ENCODE assay signal across 27 cellular contexts in the genomic region with DNA sequence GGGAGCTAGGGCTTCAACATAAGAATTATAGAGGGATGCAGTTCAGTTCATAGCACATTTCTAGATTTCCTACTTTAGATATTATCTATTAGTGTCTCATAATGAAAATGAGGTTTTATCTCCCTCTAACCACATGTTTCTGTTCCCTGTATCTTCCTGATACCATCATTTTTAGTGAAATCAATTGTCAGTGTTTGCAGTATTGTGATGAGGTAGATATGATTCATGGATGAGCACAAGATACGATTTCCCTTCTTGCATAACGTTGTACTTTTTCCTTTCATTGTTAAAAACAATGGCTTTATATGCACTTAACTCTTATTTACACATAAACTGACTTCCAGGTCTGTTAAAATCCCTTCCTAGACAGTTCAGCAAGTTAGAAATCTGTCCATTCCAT.
DNase-seq lines count a peak whose midpoint lies in the region; ATAC-seq, FAIRE-seq and TF ChIP-seq lines count a peak whose summit lies in the region.
"Had no signal": no experiment of that assay in that cellular context is flagged by ENCODE, and none has a peak within 500 bp of the region (broad histone marks: within the 10 kb centered on the region; RNA-seq: fewer than 3 reads in every experiment).

No MANE protein-coding gene starts in this region.

- TF ChIP-seq EP300 in SK-N-SH (IDR thresholded peaks at IDR 0.05; ENCODE audit: borderline replicate concordance in 1 of 2, low read depth in 1 of 2, low read length in 1 of 2): peak in 1 of 2 experiments; percentile 79; a peak in 1 of 4 replicates

- FAIRE-seq in keratinocyte (lab: Jason Lieb, UNC): peak; percentile 56
- FAIRE-seq: A549, G401.6, H54, HepG2 had no signal

- dilution Hi-C loops in keratinocyte (cut with MboI; ENCODE audit: extremely low pct_ligation_motif_present, low sequenced_read_pairs): no loop called here

- H2AFZ ChIP-seq in SK-N-SH (ENCODE audit: low read depth) (no peak overlapping the region), keratinocyte (ENCODE audit: control insufficient read depth, low read length) (no peak overlapping the region)

- H3K4me3 ChIP-seq in SK-N-SH (ENCODE audit: low read depth in 2 of 2, low read length in 1 of 2) (no peak overlapping the region), epithelial cell of esophagus (ENCODE audit: low read length) (no peak overlapping the region), keratinocyte (ENCODE audit: control insufficient read depth in 2 of 3, extremely low read depth in 1 of 3, insufficient read depth in 2 of 3, low read depth in 1 of 3, low read length in 3 of 3) (no peak overlapping the region), aorta (ENCODE audit: low read length in 2 of 2) (no peak overlapping the region)
- H3K4me3 ChIP-seq: A549 had no signal

- no peak overlapping the region for H3K4me2 ChIP-seq in SK-N-SH
- no peak overlapping the region for H3K4me2 ChIP-seq in keratinocyte (ENCODE audit: control insufficient read depth, extremely low read depth, insufficient read depth, low read depth, low read length)
- H3K4me2 ChIP-seq: A549 had no signal

- no peak for TF ChIP-seq RAD21 in SK-N-SH (IDR thresholded peaks at IDR 0.05; ENCODE audit: low read length)

- H3K79me2 ChIP-seq in SK-N-SH (ENCODE audit: insufficient read depth): no peaks in the 10 kb centered on the region
- H3K79me2 ChIP-seq in keratinocyte (ENCODE audit: control insufficient read depth, insufficient read depth, low read length): no peaks in the 10 kb centered on the region

- H3K9me3 ChIP-seq in SK-N-SH (no peaks in the 10 kb centered on the region), keratinocyte (ENCODE audit: control insufficient read depth, low read depth, low read length) (no peaks in the 10 kb centered on the region), aorta (ENCODE audit: control insufficient read depth, low read length) (no peaks in the 10 kb centered on the region)
- H3K9me3 ChIP-seq: A549 had no signal

- no peak for TF ChIP-seq CTCF in SK-N-SH (IDR thresholded peaks at IDR 0.05)
- no peak for TF ChIP-seq CTCF in epithelial cell of esophagus (IDR thresholded peaks at IDR 0.05; ENCODE audit: insufficient read depth, low read depth, low read length, missing control alignments)
- no peak for TF ChIP-seq CTCF in keratinocyte (optimal IDR thresholded peaks at IDR 0.05 in 1 of 3, IDR thresholded peaks at IDR 0.05 in 1 of 3, conservative IDR thresholded peaks at IDR 0.05 in 1 of 3; ENCODE audit: extremely low read depth in 1 of 3, insufficient read depth in 2 of 3, low read length in 3 of 3)

- H3K9me2 ChIP-seq in SK-N-SH: no peaks in the 10 kb centered on the region

- DNase-seq in HCEC 1CT: peak; percentile 13
- no peak for DNase-seq in SK-N-SH
- peak; percentile 78 for DNase-seq in epithelial cell of esophagus (ENCODE audit: low read depth)
- DNase-seq in keratinocyte (ENCODE audit: low read depth, low spot score): no peak
- no peak for DNase-seq in NCI-H1694 (lab: John Stamatoyannopoulos, UW)
- DNase-seq in cortex of kidney (lab: John Stamatoyannopoulos, UW): no peak
- DNase-seq in aorta: no peak
- DNase-seq: C1 segment of cervical spinal cord; CD4-positive, alpha-beta memory T cell; COR-L47; DMS53; Karpas-422; NCI-H1105 treated with DMSO at 0.1 percent for 48 hours; NCI-H146; NCI-H2029; NCI-H446; NCI-H524 treated with DMSO at 0.1 percent for 48 hours; NCI-H774; NK-92 treated with Interleukin-12 subunit alpha and Interleukin-12 subunit beta, amount 100 ng/mL, for 24 hours; PC-3; Right ventricle myocardium superior; SW 1271 had no signal

- H3K36me3 ChIP-seq in SK-N-SH (replicated peaks in 1 of 2; ENCODE audit: control insufficient read depth in 1 of 2, insufficient read depth in 2 of 2, low read length in 1 of 2): no peaks in the 10 kb centered on the region
- H3K36me3 ChIP-seq in keratinocyte (ENCODE audit: control insufficient read depth in 2 of 2, extremely low read depth in 1 of 2, insufficient read depth in 2 of 2, low read length in 2 of 2): no peaks in the 10 kb centered on the region
- H3K36me3 ChIP-seq in aorta (ENCODE audit: control insufficient read depth in 1 of 2, insufficient read depth in 2 of 2, low read length in 1 of 2): no peaks in the 10 kb centered on the region

- CTCF ChIA-PET in SK-N-SH (lab: Yijun Ruan, JAX): interaction anchor here (1.2 to 2.3 kb wide), 7 partner anchors 12 to 249 kb away, joined by 3 to 6 read pairs (median 4); no protein-coding TSS in a partner anchor

- H3K4me1 ChIP-seq in SK-N-SH (ENCODE audit: control insufficient read depth in 1 of 2, insufficient read depth in 2 of 2, low read depth in 1 of 2, low read length in 1 of 2): peaks cover 0 to 23% of the 10 kb centered on the region in 2 experiments; a peak in 1 of 4 replicates
- peaks cover 19% of the 10 kb centered on the region for H3K4me1 ChIP-seq in keratinocyte (ENCODE audit: control insufficient read depth, extremely low read depth, insufficient read depth, low read length)
- H3K4me1 ChIP-seq in aorta (ENCODE audit: control insufficient read depth in 1 of 2, insufficient read depth in 2 of 2, low read length in 2 of 2): no peaks in the 10 kb centered on the region
- H3K4me1 ChIP-seq: A549 had no signal

- WGBS in SK-N-SH (ENCODE audit: low lambda C conversion rate): 2% methylated on average over 2 of the region's 2 CpGs
- 96 to 97% methylated on average over 2 of the region's 2 CpGs for WGBS in aorta, 2 donors

- intact Hi-C loops in aorta (cut with DNase I): no loop called here

- ATAC-seq in GM18868 (IDR thresholded peaks at IDR 0.05; ENCODE audit: unreplicated experiment) (no peak), aorta (ENCODE audit: low FRiP score) (no peak)
- ATAC-seq: A549, HepG2, PC-3 had no signal

- H4K20me1 ChIP-seq in SK-N-SH (ENCODE audit: insufficient read depth) (no peaks in the 10 kb centered on the region), keratinocyte (ENCODE audit: control insufficient read depth, extremely low read depth, insufficient read depth, low read length) (no peaks in the 10 kb centered on the region)

- H3K9ac ChIP-seq in SK-N-SH: no peak overlapping the region
- H3K9ac ChIP-seq in keratinocyte (ENCODE audit: control insufficient read depth, extremely low read depth, insufficient read depth, low read length): no peak overlapping the region

- POLR2A ChIA-PET in SK-N-SH (lab: Yijun Ruan, JAX): no interaction called here

- H3K27ac ChIP-seq in SK-N-SH (ENCODE audit: low read depth in 2 of 2, low read length in 1 of 2): no peak overlapping the region
- peak overlapping the region; percentile 34 for H3K27ac ChIP-seq in keratinocyte (ENCODE audit: control insufficient read depth, insufficient read depth, low read length)
- no peak overlapping the region for H3K27ac ChIP-seq in aorta (ENCODE audit: low read depth in 1 of 2, low read length in 2 of 2)
- H3K27ac ChIP-seq: A549 had no signal

- H3K9me1 ChIP-seq in keratinocyte (ENCODE audit: control insufficient read depth, extremely low read depth, insufficient read depth, low read length): no peaks in the 10 kb centered on the region

- no peaks in the 10 kb centered on the region for H3F3A ChIP-seq in SK-N-SH (replicated peaks; ENCODE audit: insufficient read depth)

- no peaks in the 10 kb centered on the region; the same call in 1 of the 2 replicates for H3K27me3 ChIP-seq in SK-N-SH (ENCODE audit: insufficient read depth)
- H3K27me3 ChIP-seq in keratinocyte (ENCODE audit: control insufficient read depth, extremely low read depth, insufficient read depth, low read length): peaks cover 5% of the 10 kb centered on the region
- no peaks in the 10 kb centered on the region for H3K27me3 ChIP-seq in aorta (ENCODE audit: control insufficient read depth in 1 of 2, insufficient read depth in 2 of 2, low read length in 1 of 2)

TF ChIP-seq in SK-N-SH, 30 proteins besides CTCF, POLR2A, EP300 and RAD21 (continues in another document):
- no peak for TF ChIP-seq NRF1 (IDR thresholded peaks at IDR 0.05; ENCODE audit: low read depth, low read length)
- TF ChIP-seq FOXJ3 (CRISPR knock-in tag; IDR thresholded peaks at IDR 0.05): no peak
- TF ChIP-seq, protein P1, sequence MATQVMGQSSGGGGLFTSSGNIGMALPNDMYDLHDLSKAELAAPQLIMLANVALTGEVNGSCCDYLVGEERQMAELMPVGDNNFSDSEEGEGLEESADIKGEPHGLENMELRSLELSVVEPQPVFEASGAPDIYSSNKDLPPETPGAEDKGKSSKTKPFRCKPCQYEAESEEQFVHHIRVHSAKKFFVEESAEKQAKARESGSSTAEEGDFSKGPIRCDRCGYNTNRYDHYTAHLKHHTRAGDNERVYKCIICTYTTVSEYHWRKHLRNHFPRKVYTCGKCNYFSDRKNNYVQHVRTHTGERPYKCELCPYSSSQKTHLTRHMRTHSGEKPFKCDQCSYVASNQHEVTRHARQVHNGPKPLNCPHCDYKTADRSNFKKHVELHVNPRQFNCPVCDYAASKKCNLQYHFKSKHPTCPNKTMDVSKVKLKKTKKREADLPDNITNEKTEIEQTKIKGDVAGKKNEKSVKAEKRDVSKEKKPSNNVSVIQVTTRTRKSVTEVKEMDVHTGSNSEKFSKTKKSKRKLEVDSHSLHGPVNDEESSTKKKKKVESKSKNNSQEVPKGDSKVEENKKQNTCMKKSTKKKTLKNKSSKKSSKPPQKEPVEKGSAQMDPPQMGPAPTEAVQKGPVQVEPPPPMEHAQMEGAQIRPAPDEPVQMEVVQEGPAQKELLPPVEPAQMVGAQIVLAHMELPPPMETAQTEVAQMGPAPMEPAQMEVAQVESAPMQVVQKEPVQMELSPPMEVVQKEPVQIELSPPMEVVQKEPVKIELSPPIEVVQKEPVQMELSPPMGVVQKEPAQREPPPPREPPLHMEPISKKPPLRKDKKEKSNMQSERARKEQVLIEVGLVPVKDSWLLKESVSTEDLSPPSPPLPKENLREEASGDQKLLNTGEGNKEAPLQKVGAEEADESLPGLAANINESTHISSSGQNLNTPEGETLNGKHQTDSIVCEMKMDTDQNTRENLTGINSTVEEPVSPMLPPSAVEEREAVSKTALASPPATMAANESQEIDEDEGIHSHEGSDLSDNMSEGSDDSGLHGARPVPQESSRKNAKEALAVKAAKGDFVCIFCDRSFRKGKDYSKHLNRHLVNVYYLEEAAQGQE (IDR thresholded peaks at IDR 0.05; ENCODE audit: low read depth, low read length): no peak
- no peak for TF ChIP-seq NFIC (IDR thresholded peaks at IDR 0.05; ENCODE audit: borderline replicate concordance)
- TF ChIP-seq FOSL2 (IDR thresholded peaks at IDR 0.05; ENCODE audit: borderline replicate concordance, low read depth): no peak
- TF ChIP-seq, protein P2, sequence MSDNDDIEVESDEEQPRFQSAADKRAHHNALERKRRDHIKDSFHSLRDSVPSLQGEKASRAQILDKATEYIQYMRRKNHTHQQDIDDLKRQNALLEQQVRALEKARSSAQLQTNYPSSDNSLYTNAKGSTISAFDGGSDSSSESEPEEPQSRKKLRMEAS (IDR thresholded peaks at IDR 0.05; ENCODE audit: low read depth): no peak
- no peak for TF ChIP-seq POLR2AphosphoS5 (IDR thresholded peaks at IDR 0.05; ENCODE audit: low read depth, low read length)

Comparison
In these comparisons a context has a peak if more than half of its experiments do, and no peak if none do; other contexts are left out.
1. DNase-seq: peak in HCEC 1CT (single experiment) and epithelial cell of esophagus (single experiment); none in SK-N-SH (single experiment), keratinocyte (single experiment), NCI-H1694 (single experiment), cortex of kidney (single experiment) and aorta (0 of 2).